ENCODE assay signal across 23 cellular contexts in the genomic region with DNA sequence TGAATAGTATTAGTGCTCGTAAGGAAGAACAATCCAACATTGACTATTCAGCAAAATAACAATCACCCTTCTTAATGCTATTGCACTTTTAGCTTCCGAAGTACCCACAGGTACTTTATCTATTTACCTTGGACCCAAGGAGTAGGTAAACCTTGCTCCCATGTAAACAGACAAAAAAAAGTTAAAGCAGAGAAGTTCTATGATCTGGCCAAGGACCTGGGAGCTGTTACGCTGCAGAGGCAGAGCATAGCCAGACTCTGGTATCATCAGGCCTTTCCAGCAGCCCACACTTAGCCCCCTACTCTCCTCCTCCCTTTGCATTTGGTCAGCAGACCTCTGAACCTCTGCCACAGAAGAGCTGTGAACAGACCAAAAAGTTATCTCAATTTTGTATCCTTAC.
A peak's percentile ranks its signal among the peaks of the same experiment; 100 is the strongest.
DNase-seq lines count a peak whose midpoint lies in the region; ATAC-seq and TF ChIP-seq lines count a peak whose summit lies in the region.
"Had no signal": no experiment of that assay in that cellular context is flagged by ENCODE, and none has a peak within 500 bp of the region (broad histone marks: within the 10 kb centered on the region; RNA-seq: fewer than 3 reads in every experiment).

No MANE protein-coding gene starts in this region.

- no peaks in the 10 kb centered on the region for H3K36me3 Mint-ChIP-seq in brain
- no peaks in the 10 kb centered on the region for H3K36me3 Mint-ChIP-seq in CD8-positive, alpha-beta memory T cell
- H3K36me3 Mint-ChIP-seq: CD4-positive, alpha-beta memory T cell had no signal

- no peak overlapping the region for H2BK15ac ChIP-seq in mesenchymal stem cell (ENCODE audit: low read depth, poor library complexity, severe bottlenecking)

- H3K14ac ChIP-seq in mesenchymal stem cell (ENCODE audit: low read length in 2 of 2) (no peak overlapping the region), trophoblast cell (ENCODE audit: low read length) (peak overlapping the region; percentile 75)

- no peak overlapping the region for H2BK12ac ChIP-seq in mesenchymal stem cell (ENCODE audit: low read length in 2 of 2)
- H2BK12ac ChIP-seq in trophoblast cell (ENCODE audit: low read length): peak overlapping the region; percentile 97

- H3K27me3 Mint-ChIP-seq in brain: no peaks in the 10 kb centered on the region
- H3K27me3 Mint-ChIP-seq in CD8-positive, alpha-beta memory T cell: peaks cover 19 to 44% of the 10 kb centered on the region in 2 donors

- TF ChIP-seq CTCF in SK-N-SH (IDR thresholded peaks at IDR 0.05) (no peak), brain (conservative IDR thresholded peaks at IDR 0.05) (no peak)

- H2AFZ ChIP-seq in SK-N-SH (ENCODE audit: low read depth): peak overlapping the region; percentile 32; the same call in 1 of the 2 replicates
- no peak overlapping the region for H2AFZ ChIP-seq in mesenchymal stem cell (ENCODE audit: low read depth, low read length)
- no peak overlapping the region for H2AFZ ChIP-seq in trophoblast cell (ENCODE audit: insufficient read depth, low read length, poor library complexity)

- H3K4ac ChIP-seq in mesenchymal stem cell (ENCODE audit: low read depth in 1 of 2, low read length in 2 of 2): no peak overlapping the region
- peak overlapping the region; percentile 50 for H3K4ac ChIP-seq in trophoblast cell (ENCODE audit: low read depth, low read length)

- peaks cover 21% of the 10 kb centered on the region for H3K4me1 Mint-ChIP-seq in brain
- H3K4me1 Mint-ChIP-seq in CD8-positive, alpha-beta memory T cell: no peaks in the 10 kb centered on the region
- H3K4me1 Mint-ChIP-seq: CD4-positive, alpha-beta memory T cell had no signal

- H3K4me3 ChIP-seq in SK-N-SH (ENCODE audit: low read depth in 2 of 2, low read length in 1 of 2) (no peak overlapping the region), mesenchymal stem cell (ENCODE audit: insufficient read depth in 1 of 2, low read depth in 1 of 2, low read length in 2 of 2) (no peak overlapping the region), trophoblast cell (ENCODE audit: low read depth, low read length) (no peak overlapping the region)
- no peak overlapping the region for H3K4me3 ChIP-seq in CD8-positive, alpha-beta memory T cell (ENCODE audit: low read length)
- H3K4me3 ChIP-seq: SJSA1 had no signal

- no peak for TF ChIP-seq RAD21 in SK-N-SH (IDR thresholded peaks at IDR 0.05; ENCODE audit: low read length)

- H3K36me3 ChIP-seq in SK-N-SH (replicated peaks in 1 of 2; ENCODE audit: control insufficient read depth in 1 of 2, insufficient read depth in 2 of 2, low read length in 1 of 2) (no peaks in the 10 kb centered on the region), mesenchymal stem cell (ENCODE audit: control insufficient read depth in 1 of 2, insufficient read depth in 2 of 2, low read depth in 1 of 2, low read length in 2 of 2) (no peaks in the 10 kb centered on the region), trophoblast cell (ENCODE audit: control insufficient read depth in 1 of 2, insufficient read depth in 2 of 2, low read length in 2 of 2) (no peaks in the 10 kb centered on the region)
- no peaks in the 10 kb centered on the region for H3K36me3 ChIP-seq in CD8-positive, alpha-beta memory T cell (ENCODE audit: insufficient read depth, low read length)
- H3K36me3 ChIP-seq: SJSA1 had no signal

- H4K91ac ChIP-seq in mesenchymal stem cell (ENCODE audit: low read length): no peak overlapping the region
- peak overlapping the region; percentile 90 for H4K91ac ChIP-seq in trophoblast cell (ENCODE audit: low read depth, low read length)

- H3K18ac ChIP-seq in mesenchymal stem cell (ENCODE audit: low read depth in 1 of 2, low read length in 2 of 2) (peak overlapping the region in 1 of 2 experiments; percentile 41), trophoblast cell (ENCODE audit: low read length) (peak overlapping the region; percentile 83)

- H4K12ac ChIP-seq in trophoblast cell (ENCODE audit: low read depth, low read length): no peak overlapping the region

- 92% methylated on average over 3 of the region's 3 CpGs for WGBS in SK-N-SH (ENCODE audit: low lambda C conversion rate)
- WGBS in mesenchymal stem cell: 95% methylated on average over 3 of the region's 3 CpGs
- no CpG with 5 or more reads among the region's 3 CpGs for WGBS in trophoblast cell (ENCODE audit: extremely low coverage, insufficient coverage, insufficient read length)

- H3K4me2 ChIP-seq in SK-N-SH (no peak overlapping the region), mesenchymal stem cell (ENCODE audit: low read length, poor library complexity, severe bottlenecking) (no peak overlapping the region), trophoblast cell (ENCODE audit: low read length) (no peak overlapping the region)

- no peaks in the 10 kb centered on the region for H3K9me2 ChIP-seq in SK-N-SH

- no peaks in the 10 kb centered on the region for H3K27me3 ChIP-seq in SK-N-SH (ENCODE audit: insufficient read depth)
- H3K27me3 ChIP-seq in mesenchymal stem cell (ENCODE audit: control insufficient read depth in 1 of 2, insufficient read depth in 1 of 2, low read length in 2 of 2): no peaks in the 10 kb centered on the region
- no peaks in the 10 kb centered on the region for H3K27me3 ChIP-seq in trophoblast cell (ENCODE audit: insufficient read depth, low read length)
- H3K27me3 ChIP-seq in CD8-positive, alpha-beta memory T cell (ENCODE audit: insufficient read depth, low read length, poor library complexity, severe bottlenecking): no peaks in the 10 kb centered on the region
- H3K27me3 ChIP-seq: SJSA1 had no signal

- H3K9ac ChIP-seq in SK-N-SH: no peak overlapping the region
- H3K9ac ChIP-seq in mesenchymal stem cell (ENCODE audit: low read length): no peak overlapping the region
- no peak overlapping the region for H3K9ac ChIP-seq in trophoblast cell (ENCODE audit: low read length)

- no peak for ATAC-seq in HG03378 (IDR thresholded peaks at IDR 0.05; ENCODE audit: unreplicated experiment)

- peak overlapping the region in 3 of 5 experiments; percentile 3 to 44 (median 27) for H3K27ac Mint-ChIP-seq in brain
- H3K27ac Mint-ChIP-seq in CD8-positive, alpha-beta memory T cell: no peak overlapping the region
- H3K27ac Mint-ChIP-seq: CD4-positive, alpha-beta memory T cell had no signal

- H4K20me1 ChIP-seq in SK-N-SH (ENCODE audit: insufficient read depth): no peaks in the 10 kb centered on the region

- DNase-seq in SK-N-SH (no peak), mesenchymal stem cell (no peak), trophoblast cell (no peak), NCI-H187 treated with DMSO at 0.1 percent for 48 hours (lab: John Stamatoyannopoulos, UW) (no peak), DMS53 treated with DMSO at 0.1 percent for 48 hours (lab: John Stamatoyannopoulos, UW; ENCODE audit: unreplicated experiment) (no peak)
- no peak for DNase-seq in CD8-positive, alpha-beta memory T cell
- DNase-seq: C1 segment of cervical spinal cord; Caco-2; CD4-positive, alpha-beta memory T cell; DMS79 treated with DMSO at 0.1 percent for 48 hours; GOT3; HCEC 1CT; NCI-H1092; NCI-H1417 treated with DMSO at 0.1 percent for 48 hours; NCI-H1694 treated with DMSO at 0.1 percent for 48 hours; NCI-H2081 treated with DMSO at 0.1 percent for 48 hours; NCI-H2171 treated with DMSO at 0.1 percent for 48 hours; NCI-H524 treated with DMSO at 0.1 percent for 48 hours; NCI-H774; T-helper 1 cell had no signal

- H4K8ac ChIP-seq in mesenchymal stem cell (ENCODE audit: low read length) (no peak overlapping the region), trophoblast cell (ENCODE audit: low read depth, low read length) (peak overlapping the region; percentile 71)

- no peaks in the 10 kb centered on the region for H3F3A ChIP-seq in SK-N-SH (replicated peaks; ENCODE audit: insufficient read depth)

- H3K4me1 ChIP-seq in SK-N-SH (ENCODE audit: control insufficient read depth in 1 of 2, insufficient read depth in 2 of 2, low read depth in 1 of 2, low read length in 1 of 2) (peaks cover 8 to 10% of the 10 kb centered on the region in 2 experiments; a peak in 2 of 4 replicates), mesenchymal stem cell (ENCODE audit: control insufficient read depth, insufficient read depth, low read depth, low read length) (peaks cover 2% of the 10 kb centered on the region), trophoblast cell (ENCODE audit: control insufficient read depth in 1 of 2, insufficient read depth in 2 of 2, low read length in 2 of 2) (peaks cover 15 to 35% of the 10 kb centered on the region in 2 experiments)
- no peaks in the 10 kb centered on the region for H3K4me1 ChIP-seq in CD8-positive, alpha-beta memory T cell (ENCODE audit: insufficient read depth, low read length)

- CTCF ChIA-PET in SK-N-SH (lab: Yijun Ruan, JAX): interaction anchor here (1.6 kb wide), 1 partner anchor 17 kb away, joined by 6 read pairs; no protein-coding TSS in a partner anchor
- CTCF ChIA-PET in CD8-positive, alpha-beta memory T cell (lab: Charles Lee): no interaction called here

- H3K79me1 ChIP-seq in mesenchymal stem cell (replicated peaks; ENCODE audit: low read length, poor library complexity, severe bottlenecking): no peaks in the 10 kb centered on the region
- H3K79me1 ChIP-seq in trophoblast cell (ENCODE audit: low read length): peaks cover 52% of the 10 kb centered on the region

- POLR2A ChIA-PET in SK-N-SH (lab: Yijun Ruan, JAX): no interaction called here
- POLR2A ChIA-PET in CD8-positive, alpha-beta memory T cell (lab: Charles Lee): no interaction called here

- H2BK5ac ChIP-seq in mesenchymal stem cell (ENCODE audit: low read depth, low read length, poor library complexity, severe bottlenecking): no peak overlapping the region
- H2BK5ac ChIP-seq in trophoblast cell (ENCODE audit: low read depth, low read length, poor library complexity): peak overlapping the region; percentile 87

- H3K4me3 Mint-ChIP-seq in brain: no peak overlapping the region
- H3K4me3 Mint-ChIP-seq in CD8-positive, alpha-beta memory T cell: no peak overlapping the region
- H3K4me3 Mint-ChIP-seq: CD4-positive, alpha-beta memory T cell had no signal

- no peaks in the 10 kb centered on the region for H3K9me3 Mint-ChIP-seq in brain
- H3K9me3 Mint-ChIP-seq in CD8-positive, alpha-beta memory T cell: peaks cover 0 to 4% (median 0%) of the 10 kb centered on the region in 5 donors
- H3K9me3 Mint-ChIP-seq: CD4-positive, alpha-beta memory T cell had no signal

- H3K23ac ChIP-seq in mesenchymal stem cell (ENCODE audit: low read length in 2 of 2) (no peak overlapping the region), trophoblast cell (ENCODE audit: low read length) (no peak overlapping the region)

- H3K9me3 ChIP-seq in SK-N-SH: no peaks in the 10 kb centered on the region
- H3K9me3 ChIP-seq in mesenchymal stem cell (ENCODE audit: control insufficient read depth, low read length): no peaks in the 10 kb centered on the region
- no peaks in the 10 kb centered on the region for H3K9me3 ChIP-seq in trophoblast cell (ENCODE audit: insufficient read depth, low read depth, low read length)
- no peaks in the 10 kb centered on the region for H3K9me3 ChIP-seq in CD8-positive, alpha-beta memory T cell (ENCODE audit: low read length)
- H3K9me3 ChIP-seq: Caco-2, SJSA1 had no signal

- peak overlapping the region; percentile 49 for H2AK5ac ChIP-seq in mesenchymal stem cell (ENCODE audit: low read length, severe bottlenecking)
- peak overlapping the region; percentile 59 for H2AK5ac ChIP-seq in trophoblast cell (ENCODE audit: low read length)

- no peaks in the 10 kb centered on the region for H3K79me2 ChIP-seq in SK-N-SH (ENCODE audit: insufficient read depth)
- H3K79me2 ChIP-seq in trophoblast cell (ENCODE audit: control insufficient read depth, insufficient read depth, low read length, poor library complexity): peaks cover 8% of the 10 kb centered on the region

- no peak overlapping the region for H3K27ac ChIP-seq in SK-N-SH (ENCODE audit: low read depth in 2 of 2, low read length in 1 of 2)
- no peak overlapping the region for H3K27ac ChIP-seq in mesenchymal stem cell (ENCODE audit: low read length, poor library complexity, severe bottlenecking)
- H3K27ac ChIP-seq in trophoblast cell (ENCODE audit: low read depth, low read length): peak overlapping the region; percentile 77
- H3K27ac ChIP-seq in CD8-positive, alpha-beta memory T cell (ENCODE audit: low read depth, low read length): no peak overlapping the region
- H3K27ac ChIP-seq: SJSA1 had no signal

- H2BK120ac ChIP-seq in mesenchymal stem cell (ENCODE audit: low read depth, low read length) (no peak overlapping the region), trophoblast cell (ENCODE audit: insufficient read depth, low read length, poor library complexity) (peak overlapping the region; percentile 96)

- TF ChIP-seq EP300 in SK-N-SH (IDR thresholded peaks at IDR 0.05; ENCODE audit: borderline replicate concordance in 1 of 2, low read depth in 1 of 2, low read length in 1 of 2): no peak

Comparison
In these comparisons a context has a peak if more than half of its experiments do, and no peak if none do; other contexts are left out.
1. H3K27ac Mint-ChIP-seq: peak in brain (3 of 5); none in CD8-positive, alpha-beta memory T cell (0 of 8).